In genomic region chr16:30637952-30638351, GRCh38 we compare ENCODE assay signal across 8 cellular contexts. TPM values are rescaled to one million over a fixed set of nuclear protein-coding genes. Genes with fewer than 3 reads are reported as not detected.
DNase-seq lines count a peak whose midpoint lies in the region; ATAC-seq and TF ChIP-seq lines count a peak whose summit lies in the region.

No MANE protein-coding gene starts in this region.

- TF ChIP-seq CTCF in AG09309 (IDR thresholded peaks at IDR 0.05; ENCODE audit: control insufficient read depth, insufficient read depth, low read depth, low read length, missing control alignments): peak; percentile 70
- peak; percentile 54 for TF ChIP-seq CTCF in GM13977 (IDR thresholded peaks at IDR 0.05; ENCODE audit: extremely low read depth, insufficient read depth, missing control alignments)
- peak; percentile 60 for TF ChIP-seq CTCF in cardiac fibroblast (IDR thresholded peaks at IDR 0.05; ENCODE audit: low read depth, low read length)
- TF ChIP-seq CTCF in spleen (IDR thresholded peaks at IDR 0.05 in 8 of 11, conservative IDR thresholded peaks at IDR 0.05 in 3 of 11): peak in 7 of 11 experiments; percentile 5 to 47 (median 17)

- H3K4me3 ChIP-seq in AG09309 (ENCODE audit: control insufficient read depth, low read depth, low read length) (no peak overlapping the region), cardiac fibroblast (replicated peaks in 1 of 2; ENCODE audit: low read depth in 2 of 2, low read length in 2 of 2) (no peak overlapping the region), spleen (no peak overlapping the region)

- DNase-seq in AG09309 (ENCODE audit: low read depth) (no peak), GM13977 (ENCODE audit: low spot score) (no peak), NCI-H460 (ENCODE audit: extremely low read depth, low read depth) (peak; percentile 76), cardiac fibroblast (ENCODE audit: low read depth in 2 of 2) (peak; percentile 58 to 69), spleen (no peak)

- H3K27ac ChIP-seq in spleen: no peak overlapping the region

- H3K9me3 ChIP-seq in spleen: no peaks in the 10 kb centered on the region

- TF ChIP-seq POLR2A in spleen (IDR thresholded peaks at IDR 0.05): no peak

- peaks cover 0 to 31% (median 21%) of the 10 kb centered on the region in 6 donors for H3K4me1 ChIP-seq in spleen

- intact Hi-C loops in spleen (cut with DNase I; ENCODE audit: low total_unique reads): no loop called here

- H3K27me3 ChIP-seq in spleen (replicated peaks in 1 of 7): no peaks in the 10 kb centered on the region

- in situ Hi-C loops in GM13977 (cut with MboI; ENCODE audit: low pct_unique_long_range_greater_than_20kb, low sequenced_read_pairs, unreplicated experiment): loop anchor here (25.0 kb wide), 1 partner anchor 101 kb away; the partner anchor contains the start of genes ZNF747 and ZNF768

- H3K36me3 ChIP-seq in spleen: no peaks in the 10 kb centered on the region

- ATAC-seq in HG02981 (IDR thresholded peaks at IDR 0.05; ENCODE audit: unreplicated experiment) (no peak), GM19035 (IDR thresholded peaks at IDR 0.05; ENCODE audit: unreplicated experiment) (no peak), GM18520 (IDR thresholded peaks at IDR 0.05; ENCODE audit: unreplicated experiment) (no peak)

- WGBS in spleen, 5 donors: 0 to 6% (median 0%) methylated on average over 1 of the region's 1 CpG

RNA-seq across cellular contexts. Expression of gene PRR14, which starts 12.8 kb away (rescaled TPM):
- total RNA-seq in NCI-H460 (2014; rRNA removed; shearing (Covaris generic)): 13.0 and 15.7 TPM in 2 replicates
- 25.6 and 32.9 TPM in 2 replicates for polyA plus RNA-seq in NCI-H460 (2014; cell fraction: nucleus; rRNA removed)
- total RNA-seq in spleen: 10 to 100 TPM; 51.2 to 77.8 (median 61.8) TPM
- polyA plus RNA-seq in spleen: 100 to 1,000 TPM in 2 of 3 donors, 10 to 100 TPM in 1; 68.4 to 178 (median 148) TPM

RNA-seq across cellular contexts. Expression of gene FBRS, which starts 20.3 kb away (rescaled TPM):
- 26.0 and 29.3 TPM in 2 replicates for total RNA-seq in NCI-H460 (2014; rRNA removed; shearing (Covaris generic))
- 34.4 and 37.7 TPM in 2 replicates for polyA plus RNA-seq in NCI-H460 (2014; cell fraction: nucleus; rRNA removed)
- 100 to 1,000 TPM in 4 of 7 donors, 10 to 100 TPM in 3; 47.5 to 118 (median 102) TPM for total RNA-seq in spleen
- polyA plus RNA-seq in spleen: 10 to 100 TPM; 25.8 to 62.7 (median 43.7) TPM

RNA-seq across cellular contexts. Expression of gene ZNF689, which starts 27.8 kb away (rescaled TPM):
- total RNA-seq in NCI-H460 (2014; rRNA removed; shearing (Covaris generic)): 8.2 and 10.0 TPM in 2 replicates
- polyA plus RNA-seq in NCI-H460 (2014; cell fraction: nucleus; rRNA removed): 9.2 and 15.2 TPM in 2 replicates
- 10 to 100 TPM in 5 of 7 donors, 1 to 10 TPM in 2; 6.3 to 14.6 (median 11.4) TPM for total RNA-seq in spleen
- 1 to 10 TPM; 3.5 to 5.0 (median 3.7) TPM for polyA plus RNA-seq in spleen

RNA-seq across cellular contexts. Expression of gene ZNF785, which starts 52.5 kb away (rescaled TPM):
- total RNA-seq in NCI-H460 (2014; rRNA removed; shearing (Covaris generic)): 0.14 and 0.45 TPM in 2 replicates
- 1.4 and 3.8 TPM in 2 replicates for polyA plus RNA-seq in NCI-H460 (2014; cell fraction: nucleus; rRNA removed)
- 10 to 100 TPM; 16.5 to 22.1 (median 18.6) TPM for total RNA-seq in spleen
- polyA plus RNA-seq in spleen: 1 to 10 TPM; 3.1 to 7.1 (median 3.5) TPM

Comparison
In these comparisons a context has a peak if more than half of its experiments do, and no peak if none do; other contexts are left out.
1. DNase-seq: peak in NCI-H460 (single experiment) and cardiac fibroblast (2 of 2); none in AG09309 (single experiment), GM13977 (single experiment) and spleen (single experiment).
2. CTCF ChIP-seq: peak in every context shown above with its lines; median percentile 70 in AG09309; 60 in cardiac fibroblast; 54 in GM13977; 17 in spleen.